Comparison of ENCODE assay signal across 11 cellular contexts in genomic region chr15:101242999-101243336, GRCh38. TPM values are rescaled to one million over a fixed set of nuclear protein-coding genes. Genes with fewer than 3 reads are reported as not detected.
A peak's percentile ranks its signal among the peaks of the same experiment; 100 is the strongest.
DNase-seq lines count a peak whose midpoint lies in the region; ATAC-seq and TF ChIP-seq lines count a peak whose summit lies in the region.
"Had no signal": no experiment of that assay in that cellular context is flagged by ENCODE, and none has a peak within 500 bp of the region (broad histone marks: within the 10 kb centered on the region; RNA-seq: fewer than 3 reads in every experiment).

No MANE protein-coding gene starts in this region.

- no peak for TF ChIP-seq CTCF in left ventricle myocardium inferior (IDR thresholded peaks at IDR 0.05; ENCODE audit: borderline replicate concordance)
- TF ChIP-seq CTCF in fibroblast of lung (conservative IDR thresholded peaks at IDR 0.05 in 1 of 2, IDR thresholded peaks at IDR 0.05 in 1 of 2; ENCODE audit: low read depth in 1 of 2, low read length in 2 of 2), result no peak
- no peak for TF ChIP-seq CTCF in upper lobe of left lung (IDR thresholded peaks at IDR 0.05)

- POLR2A ChIA-PET in T-cell (lab: Charles Lee), result interaction anchor here in 1 of 2 donors (1.4 kb wide), 1 partner anchor 9 kb away, joined by 5 read pairs; no protein-coding TSS in a partner anchor

- TF ChIP-seq EP300 in upper lobe of left lung (IDR thresholded peaks at IDR 0.05), result no peak

- peak overlapping the region; percentile 7 for H3K4me2 ChIP-seq in fibroblast of lung (ENCODE audit: extremely low read depth, insufficient read depth, low read length)

- no peak for ATAC-seq in left ventricle myocardium superior
- ATAC-seq in T-cell (replicated peaks in 1 of 4), result no peak
- ATAC-seq in upper lobe of left lung (ENCODE audit: low FRiP score in 2 of 2), result no peak
- ATAC-seq in GM19035 (IDR thresholded peaks at IDR 0.05; ENCODE audit: unreplicated experiment), result no peak

- H3K27me3 ChIP-seq in left ventricle myocardium inferior (ENCODE audit: low read depth) (no peaks in the 10 kb centered on the region), fibroblast of lung (ENCODE audit: control insufficient read depth, insufficient read depth, low read length) (no peaks in the 10 kb centered on the region), upper lobe of left lung (no peaks in the 10 kb centered on the region), MG63 (no peaks in the 10 kb centered on the region)
- H3K27me3 ChIP-seq: foreskin keratinocyte had no signal

- H3K4me3 Mint-ChIP-seq in T-cell, result peak overlapping the region; percentile 63 to 70 (median 65)

- peaks cover 5% of the 10 kb centered on the region for H3K36me3 ChIP-seq in left ventricle myocardium inferior
- H3K36me3 ChIP-seq in fibroblast of lung (ENCODE audit: control insufficient read depth, insufficient read depth, low read length), result peaks cover 2% of the 10 kb centered on the region
- H3K36me3 ChIP-seq in upper lobe of left lung, result no peaks in the 10 kb centered on the region
- peaks cover 80% of the 10 kb centered on the region for H3K36me3 ChIP-seq in MG63
- H3K36me3 ChIP-seq: thoracic aorta had no signal

- no peaks in the 10 kb centered on the region for H3K36me3 Mint-ChIP-seq in T-cell

- DNase-seq in left ventricle myocardium inferior, result no peak
- no peak for DNase-seq in left ventricle myocardium superior
- no peak for DNase-seq in T-cell
- DNase-seq in fibroblast of lung (ENCODE audit: low read depth in 2 of 2), result peak in 1 of 2 donors; percentile 64
- DNase-seq in upper lobe of left lung, result no peak
- no peak for DNase-seq in HCEC 1CT
- DNase-seq in MG63, result no peak
- DNase-seq: NCI-H82 had no signal

- H3K4me3 ChIP-seq in left ventricle myocardium inferior (no peak overlapping the region), fibroblast of lung (replicated peaks in 1 of 4; ENCODE audit: control extremely low read depth in 1 of 4, insufficient read depth in 1 of 4, low read depth in 3 of 4, low read length in 4 of 4) (no peak overlapping the region), upper lobe of left lung (no peak overlapping the region), MG63 (no peak overlapping the region)

- H3K27me3 Mint-ChIP-seq in T-cell, result no peaks in the 10 kb centered on the region

- H3K4me1 ChIP-seq in left ventricle myocardium inferior (peaks cover 92% of the 10 kb centered on the region), fibroblast of lung (ENCODE audit: control insufficient read depth, extremely low read depth, insufficient read depth, low read length) (peaks cover 42% of the 10 kb centered on the region), upper lobe of left lung (peaks cover 74 to 95% (median 82%) of the 10 kb centered on the region in 4 donors)

- 22 to 42% methylated on average over 6 of the region's 6 CpGs for WGBS in upper lobe of left lung, 2 donors

- peak overlapping the region; percentile 75 to 84 for H3K27ac Mint-ChIP-seq in T-cell

- H3K9ac ChIP-seq in fibroblast of lung (ENCODE audit: insufficient read depth, low read length), result no peak overlapping the region

- H3K9me3 ChIP-seq in left ventricle myocardium inferior (replicated peaks) (no peaks in the 10 kb centered on the region), fibroblast of lung (ENCODE audit: control insufficient read depth, insufficient read depth, low read depth, low read length) (no peaks in the 10 kb centered on the region), upper lobe of left lung (no peaks in the 10 kb centered on the region), MG63 (no peaks in the 10 kb centered on the region)
- H3K9me3 ChIP-seq: thoracic aorta had no signal

- H3K4me1 Mint-ChIP-seq in T-cell, result peaks cover 68 to 92% (median 86%) of the 10 kb centered on the region in 3 donors

- intact Hi-C loops in left ventricle myocardium inferior (cut with micrococcal nuclease) (loop anchor here (10.0 kb wide), 1 partner anchor 118 kb away; no protein-coding TSS in a partner anchor), left ventricle myocardium superior (cut with micrococcal nuclease) (no loop called here)

- H3K27ac ChIP-seq in left ventricle myocardium inferior (replicated peaks) (peak overlapping the region; percentile 66), fibroblast of lung (ENCODE audit: insufficient read depth, low read length) (peak overlapping the region; percentile 18), upper lobe of left lung (peak overlapping the region; percentile 37 to 81 (median 71))
- H3K27ac ChIP-seq: foreskin keratinocyte had no signal

- no peaks in the 10 kb centered on the region for H4K20me1 ChIP-seq in fibroblast of lung (ENCODE audit: control insufficient read depth, extremely low read depth, insufficient read depth, low read length)

- CTCF ChIA-PET in T-cell (lab: Charles Lee), result interaction anchor here (0.8 to 1.5 kb wide), 4 partner anchors 9 to 399 kb away, joined by 3 to 8 read pairs (median 6); partner anchors contain the start of gene CHSY1 (in 2 of the 2)

- H2AFZ ChIP-seq in fibroblast of lung (ENCODE audit: low read length), result no peak overlapping the region

- TF ChIP-seq POLR2A in upper lobe of left lung (IDR thresholded peaks at IDR 0.05), result no peak

- no peaks in the 10 kb centered on the region for H3K9me3 Mint-ChIP-seq in T-cell

- H3K79me2 ChIP-seq in fibroblast of lung (ENCODE audit: control insufficient read depth, insufficient read depth, low read length), result peaks cover 99% of the 10 kb centered on the region

RNA-seq across cellular contexts. Expression of gene CHSY1, which starts 8.9 kb away (rescaled TPM):
- total RNA-seq in left ventricle myocardium inferior (15.1 TPM), left ventricle myocardium superior (11.7 TPM), T-cell (10 to 100 TPM; 10.8 to 17.7 (median 14.8) TPM), fibroblast of lung (26.7 and 28.6 TPM in 2 replicates), upper lobe of left lung (10 to 100 TPM; 12.4 to 38.3 (median 23.7) TPM)
- polyA plus RNA-seq in fibroblast of lung, result 52.1 and 57.0 TPM in 2 replicates
- polyA plus RNA-seq in fibroblast of lung (2012), result 33.9 and 40.6 TPM in 2 replicates
- 31.2 and 42.2 TPM in 2 replicates for polyA minus RNA-seq in fibroblast of lung (ENCODE audit: low replicate concordance)
- 9.5 and 11.0 TPM in 2 replicates for total RNA-seq in MG63 (2014; rRNA removed; shearing (Covaris generic); ENCODE audit: low replicate concordance)

RNA-seq across cellular contexts. Expression of gene SELENOS, which starts 34.3 kb away (rescaled TPM):
- 50.6 TPM for total RNA-seq in left ventricle myocardium inferior
- total RNA-seq in left ventricle myocardium superior, result 39.3 TPM
- total RNA-seq in T-cell, result 10 to 100 TPM; 31.3 to 39.9 (median 38.4) TPM
- 59.8 and 66.2 TPM in 2 replicates for total RNA-seq in fibroblast of lung
- polyA plus RNA-seq in fibroblast of lung, result 105 and 130 TPM in 2 replicates
- polyA plus RNA-seq in fibroblast of lung (2012), result 73.5 and 86.1 TPM in 2 replicates
- 14.9 and 19.2 TPM in 2 replicates for polyA minus RNA-seq in fibroblast of lung (ENCODE audit: low replicate concordance)
- total RNA-seq in upper lobe of left lung, result 100 to 1,000 TPM in 2 of 6 donors, 10 to 100 TPM in 4; 48.2 to 106 (median 78.2) TPM
- total RNA-seq in MG63 (2014; rRNA removed; shearing (Covaris generic); ENCODE audit: low replicate concordance), result 131 and 133 TPM in 2 replicates

RNA-seq across cellular contexts. Expression of gene SNRPA1, which starts 52.1 kb away (rescaled TPM):
- total RNA-seq in left ventricle myocardium inferior (26.8 TPM), left ventricle myocardium superior (27.5 TPM), T-cell (100 to 1,000 TPM in 2 of 5 donors, 10 to 100 TPM in 3; 77.0 to 199 (median 97.0) TPM), fibroblast of lung (7.7 and 12.9 TPM in 2 replicates), upper lobe of left lung (10 to 100 TPM; 32.1 to 53.4 (median 40.2) TPM)
- polyA plus RNA-seq in fibroblast of lung, result 90.3 and 118 TPM in 2 replicates
- 55.7 and 70.8 TPM in 2 replicates for polyA plus RNA-seq in fibroblast of lung (2012)
- 5.2 and 5.3 TPM in 2 replicates for polyA minus RNA-seq in fibroblast of lung (ENCODE audit: low replicate concordance)
- total RNA-seq in MG63 (2014; rRNA removed; shearing (Covaris generic); ENCODE audit: low replicate concordance), result 134 and 190 TPM in 2 replicates

Comparison
In these comparisons a context has a peak if more than half of its experiments do, and no peak if none do; other contexts are left out.
1. H3K27ac ChIP-seq: peak in every context shown above with its lines; median percentile 71 in upper lobe of left lung; 66 in left ventricle myocardium inferior; 18 in fibroblast of lung.